3 cellular contexts compared by ENCODE assay signal in genomic region chr3:134569899-134570298, GRCh38.
DNase-seq lines count a peak whose midpoint lies in the region; ATAC-seq, FAIRE-seq and TF ChIP-seq lines count a peak whose summit lies in the region.
"Not testable (repeated sequence)": the region's sequence is repeated elsewhere in the genome, so short reads cannot be mapped to it uniquely, and the experiment has no call there.

No MANE protein-coding gene starts in this region.

- TF ChIP-seq CTCF in A549 (IDR thresholded peaks at IDR 0.05); HEK293 (tag by site-specific recombination; IDR thresholded peaks at IDR 0.05); neutrophil (IDR thresholded peaks at IDR 0.05): not testable (repeated sequence)

- H3K27me3 ChIP-seq in neutrophil = not testable (repeated sequence)

- H3K4me2 ChIP-seq in A549 = not testable (repeated sequence)

- TF ChIP-seq RAD21 in A549 (conservative IDR thresholded peaks at IDR 0.05 in 1 of 2, IDR thresholded peaks at IDR 0.05 in 1 of 2) = not testable (repeated sequence)

- 16% methylated on average over 2 of the region's 2 CpGs for WGBS in A549 (ENCODE audit: missing lambda C conversion rate)

- CTCF ChIA-PET in A549 (lab: Yijun Ruan, JAX); HEK293 (lab: Yijun Ruan, JAX): not testable (repeated sequence)

- TF ChIP-seq POLR2A in A549 (IDR thresholded peaks at IDR 0.05; ENCODE audit: low read length) = not testable (repeated sequence)

- not testable (repeated sequence) for DNase-seq in A549 (ENCODE audit: low read depth in 1 of 2, low spot score in 1 of 2)

- not testable (repeated sequence) for H3K4me1 ChIP-seq in A549; HEK293 (ENCODE audit: control insufficient read depth, insufficient read depth, low read length); neutrophil (ENCODE audit: control insufficient read depth in 1 of 2, insufficient read depth in 1 of 2, low read depth in 1 of 2, low read length in 1 of 2)

- TF ChIP-seq EP300 in A549 (IDR thresholded peaks at IDR 0.05) = not testable (repeated sequence)

- not testable (repeated sequence) for H3K36me3 ChIP-seq in HEK293 (ENCODE audit: control insufficient read depth in 2 of 2, insufficient read depth in 1 of 2, low read length in 2 of 2); neutrophil

- POLR2A ChIA-PET in A549 (lab: Yijun Ruan, JAX); HEK293 (lab: Yijun Ruan, JAX): not testable (repeated sequence)

- not testable (repeated sequence) for ATAC-seq in A549

- H3K27ac ChIP-seq in A549; HEK293 (ENCODE audit: extremely low read depth, low read depth, low read length): not testable (repeated sequence)
- peak overlapping the region; percentile 32 for H3K27ac ChIP-seq in neutrophil

- not testable (repeated sequence) for H3K4me3 ChIP-seq in A549; HEK293 (ENCODE audit: low read depth, low read length); neutrophil (ENCODE audit: low read depth in 1 of 2, low read length in 1 of 2)

- not testable (repeated sequence) for FAIRE-seq in A549 (lab: Jason Lieb, UNC)

- H3K9me3 ChIP-seq in A549; HEK293 (ENCODE audit: control insufficient read depth, insufficient read depth, low read depth, low read length); neutrophil: not testable (repeated sequence)

TF ChIP-seq in A549, 52 proteins besides CTCF, POLR2A, EP300 and RAD21:
- TF ChIP-seq ZFP36 (IDR thresholded peaks at IDR 0.05; ENCODE audit: borderline replicate concordance, partially characterized antibody) = peak; percentile 69

TF ChIP-seq in HEK293, 187 proteins besides CTCF, POLR2A, EP300 and RAD21:
- peak; percentile 82 for TF ChIP-seq ZNF585B (tag by site-specific recombination; IDR thresholded peaks at IDR 0.05)
